ENCODE assay signal across 33 cellular contexts in the genomic region with DNA sequence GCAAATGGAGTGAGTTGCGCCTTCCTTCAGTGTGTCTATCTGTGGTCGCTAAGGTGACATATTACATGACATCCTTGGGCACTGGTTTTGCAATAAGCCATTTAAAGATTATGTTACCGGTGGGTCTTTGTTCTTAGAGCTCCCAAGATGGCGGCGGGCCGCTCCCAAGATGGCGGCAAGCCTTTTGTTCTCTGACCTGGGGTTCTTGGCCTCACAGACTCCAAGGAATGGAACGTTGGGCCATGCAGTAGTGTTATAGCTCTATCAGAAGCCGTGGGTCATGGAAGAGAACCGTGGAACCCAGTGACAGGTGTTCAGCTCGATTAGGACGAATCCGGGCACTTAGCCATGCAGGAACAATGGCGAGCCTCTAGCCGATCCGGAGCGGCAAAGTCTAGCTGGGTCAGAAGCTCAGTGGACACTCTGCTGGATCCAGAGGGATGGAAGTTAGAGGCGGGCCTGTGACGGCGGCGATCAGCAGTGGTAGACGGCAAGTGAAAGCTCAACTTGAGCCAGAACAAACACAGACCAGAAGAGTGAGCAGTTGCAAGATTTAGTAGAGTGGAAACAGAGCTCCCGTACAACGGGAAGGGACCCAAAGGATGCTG.
DNase-seq lines count a peak whose midpoint lies in the region; ATAC-seq, FAIRE-seq and TF ChIP-seq lines count a peak whose summit lies in the region.
"Had no signal": no experiment of that assay in that cellular context is flagged by ENCODE, and none has a peak within 500 bp of the region (broad histone marks: within the 10 kb centered on the region; RNA-seq: fewer than 3 reads in every experiment).

No MANE protein-coding gene starts in this region.

- no peaks in the 10 kb centered on the region for H3K27me3 Mint-ChIP-seq in osteocyte (ENCODE audit: unreplicated experiment)
- H3K27me3 Mint-ChIP-seq: activated CD4-positive, alpha-beta T cell treated with anti-CD3 and anti-CD28 coated beads, Interleukin-2, amount 10 ng/mL, durations not matched to agents 7 days and 5 days had no signal

- H3K79me2 ChIP-seq in KMS-11 (ENCODE audit: insufficient read depth, low read depth), result no peaks in the 10 kb centered on the region

- H3K9me3 ChIP-seq in RWPE2 (ENCODE audit: severe bottlenecking) (no peaks in the 10 kb centered on the region), adrenal gland (replicated peaks in 1 of 3) (no peaks in the 10 kb centered on the region)
- H3K9me3 ChIP-seq: left lung, SJCRH30, uterus had no signal

- H2AFZ ChIP-seq in KMS-11 (ENCODE audit: low read depth), result peak overlapping the region; percentile 26; the same call in 1 of the 2 replicates

- DNase-seq in DMS153 (lab: John Stamatoyannopoulos, UW), result peak; percentile 40
- DNase-seq in RWPE2 (ENCODE audit: low spot score), result peak; percentile 25
- peak; percentile 56 for DNase-seq in osteocyte (ENCODE audit: extremely low spot score, unreplicated experiment)
- no peak for DNase-seq in adrenal gland
- no peak for DNase-seq in T1000 (lab: John Stamatoyannopoulos, UW)
- no peak for DNase-seq in frontal cortex (ENCODE audit: low spot score in 2 of 2)
- DNase-seq: ACHN; activated CD4-positive, alpha-beta T cell treated with anti-CD3 and anti-CD28 coated beads, Interleukin-2, amount 10 ng/mL, durations not matched to agents 7 days and 5 days; activated gamma-delta T cell; activated naive CD8-positive, alpha-beta T cell treated with anti-CD3 and anti-CD28 coated beads for 36 hours; activated T-cell treated with anti-CD3 and anti-CD28 coated beads, Interleukin-2, amount 50 U/mL, for 1 hour; effector memory CD8-positive, alpha-beta T cell; erythroblast; GF-D8; glutamatergic neuron; mesendoderm; NCI-H1694 treated with DMSO at 0.1 percent for 48 hours; NCI-H748 treated with DMSO at 0.1 percent for 48 hours; right cardiac atrium; SJCRH30; stimulated activated CD4-positive, alpha-beta T cell treated with anti-CD3 and anti-CD28 coated beads, Interleukin-2, amount 100 ng/mL, for 24 hours; stimulated activated CD8-positive, alpha-beta memory T cell treated with anti-CD3 and anti-CD28 coated beads, Interleukin-4, amount 100 ng/mL, for 48 hours; uterus had no signal

- no peak for ATAC-seq in RWPE2 (ENCODE audit: low read depth)
- ATAC-seq: effector memory CD8-positive, alpha-beta T cell; HCT116; HepG2; left lung; right cardiac atrium had no signal

- TF ChIP-seq POLR2A in adrenal gland (IDR thresholded peaks at IDR 0.05), result no peak

- no peaks in the 10 kb centered on the region for H3K36me3 ChIP-seq in KMS-11 (ENCODE audit: insufficient read depth)
- no peaks in the 10 kb centered on the region for H3K36me3 ChIP-seq in RWPE2 (ENCODE audit: low read depth)
- H3K36me3 ChIP-seq in adrenal gland (replicated peaks in 1 of 2), result no peaks in the 10 kb centered on the region
- H3K36me3 ChIP-seq: cardiac muscle cell, left lung, SJCRH30, uterus had no signal

- intact Hi-C loops in adrenal gland (cut with DNase I), result no loop called here

- H3K27me3 ChIP-seq in KMS-11 (ENCODE audit: insufficient read depth, low read depth) (no peaks in the 10 kb centered on the region), RWPE2 (ENCODE audit: insufficient read depth, poor library complexity, severe bottlenecking) (no peaks in the 10 kb centered on the region), adrenal gland (peaks cover 3% of the 10 kb centered on the region)
- H3K27me3 ChIP-seq: SJCRH30, uterus had no signal

- no peaks in the 10 kb centered on the region for H3K4me1 Mint-ChIP-seq in osteocyte (ENCODE audit: unreplicated experiment)
- H3K4me1 Mint-ChIP-seq: activated CD4-positive, alpha-beta T cell treated with anti-CD3 and anti-CD28 coated beads, Interleukin-2, amount 10 ng/mL, durations not matched to agents 7 days and 5 days; activated naive CD8-positive, alpha-beta T cell treated with anti-CD3 and anti-CD28 coated beads for 36 hours had no signal

- WGBS in adrenal gland, 4 donors, result 80 to 83% (median 81%) methylated on average over 24 of the region's 24 CpGs

- H3K9ac ChIP-seq in KMS-11, result no peak overlapping the region

- no peak overlapping the region for H3K4me3 Mint-ChIP-seq in osteocyte (ENCODE audit: unreplicated experiment)
- H3K4me3 Mint-ChIP-seq: activated CD4-positive, alpha-beta T cell treated with anti-CD3 and anti-CD28 coated beads, Interleukin-2, amount 10 ng/mL, durations not matched to agents 7 days and 5 days; activated naive CD8-positive, alpha-beta T cell treated with anti-CD3 and anti-CD28 coated beads for 36 hours; effector memory CD8-positive, alpha-beta T cell; neural crest cell; stimulated activated naive CD8-positive, alpha-beta T cell treated with anti-CD3 and anti-CD28 coated beads, Interleukin-15, Interleukin-2, amounts not matched to agents 100 ng/mL and 50 ng/mL, for 24 hours had no signal

- H3K4me3 ChIP-seq in KMS-11 (IDR thresholded peaks at IDR 0.05; ENCODE audit: insufficient read depth, low read depth, low read length) (no peak overlapping the region), RWPE2 (ENCODE audit: severe bottlenecking) (no peak overlapping the region), adrenal gland (no peak overlapping the region)
- H3K4me3 ChIP-seq: cardiac muscle cell, coronary artery, left lung, SJCRH30, uterus had no signal

- no peak overlapping the region for H3K4me2 ChIP-seq in KMS-11

- no peaks in the 10 kb centered on the region for H3K9me3 Mint-ChIP-seq in osteocyte (ENCODE audit: unreplicated experiment)
- H3K9me3 Mint-ChIP-seq: activated CD4-positive, alpha-beta T cell treated with anti-CD3 and anti-CD28 coated beads, Interleukin-2, amount 10 ng/mL, durations not matched to agents 7 days and 5 days; activated naive CD8-positive, alpha-beta T cell treated with anti-CD3 and anti-CD28 coated beads for 36 hours; effector memory CD8-positive, alpha-beta T cell; neural crest cell; stimulated activated naive CD8-positive, alpha-beta T cell treated with anti-CD3 and anti-CD28 coated beads, Interleukin-15, Interleukin-2, amounts not matched to agents 100 ng/mL and 50 ng/mL, for 24 hours had no signal

- H3K36me3 Mint-ChIP-seq in osteocyte (ENCODE audit: unreplicated experiment), result no peaks in the 10 kb centered on the region
- H3K36me3 Mint-ChIP-seq: activated naive CD8-positive, alpha-beta T cell treated with anti-CD3 and anti-CD28 coated beads for 36 hours had no signal

- FAIRE-seq in frontal cortex (lab: Jason Lieb, UNC), result no peak
- FAIRE-seq: astrocyte, HepG2, RCC 7860 had no signal

- H4K20me1 ChIP-seq in KMS-11 (ENCODE audit: insufficient read depth), result no peaks in the 10 kb centered on the region

- TF ChIP-seq CTCF in KMS-11 (conservative IDR thresholded peaks at IDR 0.05; ENCODE audit: low read depth, low read length) (no peak), RWPE2 (IDR thresholded peaks at IDR 0.05; ENCODE audit: poor library complexity, severe bottlenecking) (no peak), osteocyte (IDR thresholded peaks at IDR 0.05) (no peak), adrenal gland (IDR thresholded peaks at IDR 0.05) (no peak)

- H3K27ac Mint-ChIP-seq in osteocyte (ENCODE audit: unreplicated experiment), result no peak overlapping the region
- H3K27ac Mint-ChIP-seq: activated CD4-positive, alpha-beta T cell treated with anti-CD3 and anti-CD28 coated beads, Interleukin-2, amount 10 ng/mL, durations not matched to agents 7 days and 5 days; activated naive CD8-positive, alpha-beta T cell treated with anti-CD3 and anti-CD28 coated beads for 36 hours; effector memory CD8-positive, alpha-beta T cell; stimulated activated naive CD8-positive, alpha-beta T cell treated with anti-CD3 and anti-CD28 coated beads, Interleukin-15, Interleukin-2, amounts not matched to agents 100 ng/mL and 50 ng/mL, for 24 hours had no signal

- H3K4me1 ChIP-seq in KMS-11 (ENCODE audit: low read depth, poor library complexity, severe bottlenecking) (no peaks in the 10 kb centered on the region), RWPE2 (ENCODE audit: insufficient read depth, poor library complexity, severe bottlenecking) (no peaks in the 10 kb centered on the region), adrenal gland (replicated peaks in 1 of 2) (no peaks in the 10 kb centered on the region)
- H3K4me1 ChIP-seq: left lung, SJCRH30, uterus had no signal

- H3K27ac ChIP-seq in KMS-11 (no peak overlapping the region), RWPE2 (ENCODE audit: poor library complexity, severe bottlenecking) (no peak overlapping the region), adrenal gland (no peak overlapping the region)
- H3K27ac ChIP-seq: cardiac muscle cell, coronary artery, left lung, SJCRH30, uterus had no signal

Comparison
In these comparisons a context has a peak if more than half of its experiments do, and no peak if none do; other contexts are left out.
1. DNase-seq: peak in DMS153 (single experiment), RWPE2 (single experiment) and osteocyte (single experiment); none in adrenal gland (0 of 7), T1000 (single experiment) and frontal cortex (0 of 2).